In the genomic region with DNA sequence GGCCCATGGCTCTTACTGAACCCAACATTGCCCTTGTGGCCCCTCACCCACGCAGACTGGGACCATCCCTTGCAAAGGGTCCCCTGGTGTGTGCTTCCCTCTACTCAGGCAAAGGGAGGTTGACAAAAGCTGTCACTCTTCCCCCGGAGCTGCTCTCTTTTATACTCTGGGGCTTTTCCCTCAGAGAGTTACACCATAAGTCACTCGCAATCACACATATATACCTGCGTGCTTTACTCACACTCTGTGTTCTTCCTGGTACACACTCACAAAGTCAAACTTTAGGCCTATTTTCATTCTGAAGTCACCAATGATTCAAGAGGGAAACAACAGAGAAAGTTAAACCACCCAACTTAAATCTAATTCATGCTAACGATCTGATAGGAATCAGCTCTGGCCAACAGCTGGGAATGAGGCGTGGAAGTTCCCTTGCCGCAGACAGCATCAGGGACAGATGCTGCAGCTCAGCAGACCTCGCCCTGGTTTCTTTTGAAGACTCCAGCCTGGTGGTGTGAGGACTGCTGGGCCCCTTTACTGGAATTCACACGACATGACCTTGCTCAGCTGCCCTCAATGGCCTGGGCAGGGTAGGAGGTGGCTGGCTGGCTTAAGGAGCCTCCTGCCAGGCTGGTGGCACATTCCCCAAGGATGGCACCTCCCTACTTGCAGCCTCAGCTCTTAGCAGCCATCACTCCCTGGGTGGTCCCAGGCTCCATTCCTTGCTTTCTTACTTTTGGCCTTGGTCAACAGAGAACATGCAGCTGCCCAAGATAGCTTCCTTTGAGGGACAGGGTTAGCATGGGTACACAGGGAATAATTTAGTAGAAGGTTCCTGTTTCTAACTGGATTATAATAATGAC, we compare ENCODE assay signal across 12 cellular contexts. TPM values are rescaled to one million over a fixed set of nuclear protein-coding genes. Genes with fewer than 3 reads are reported as not detected.
A peak's percentile ranks its signal among the peaks of the same experiment; 100 is the strongest.
DNase-seq lines count a peak whose midpoint lies in the region; ATAC-seq and TF ChIP-seq lines count a peak whose summit lies in the region.
"Had no signal": no experiment of that assay in that cellular context is flagged by ENCODE, and none has a peak within 500 bp of the region (broad histone marks: within the 10 kb centered on the region; RNA-seq: fewer than 3 reads in every experiment).

No MANE protein-coding gene starts in this region.

- H3K36me3 ChIP-seq in adrenal gland (replicated peaks in 1 of 2) = peaks cover 0 to 39% of the 10 kb centered on the region in 2 donors
- H3K36me3 ChIP-seq in testis (ENCODE audit: low read depth, missing control alignments) = no peaks in the 10 kb centered on the region

- peak overlapping the region; percentile 64 for H3K27ac Mint-ChIP-seq in activated naive CD4-positive, alpha-beta T cell treated with anti-CD3 and anti-CD28 coated beads, Interleukin-2, amount 10 ng/mL, durations not matched to agents 7 days and 5 days
- H3K27ac Mint-ChIP-seq in mesothelial cell of epicardium = peak overlapping the region; percentile 80
- H3K27ac Mint-ChIP-seq: activated naive CD4-positive, alpha-beta T cell treated with anti-CD3 and anti-CD28 coated beads, Interleukin-2, amount 50 U/mL, for 24 hours had no signal

- H3K4me3 Mint-ChIP-seq in activated naive CD4-positive, alpha-beta T cell treated with anti-CD3 and anti-CD28 coated beads, Interleukin-2, amount 10 ng/mL, durations not matched to agents 7 days and 5 days = no peak overlapping the region
- H3K4me3 Mint-ChIP-seq in mesothelial cell of epicardium = no peak overlapping the region
- H3K4me3 Mint-ChIP-seq: activated naive CD4-positive, alpha-beta T cell treated with anti-CD3 and anti-CD28 coated beads, Interleukin-2, amount 50 U/mL, for 24 hours had no signal

- 75 to 84% (median 79%) methylated on average over 7 to 9 of the region's 9 CpGs for WGBS in adrenal gland, 4 donors
- WGBS in testis, 2 donors = 63 to 74% methylated on average over 9 of the region's 9 CpGs

- H3K36me3 Mint-ChIP-seq in activated naive CD4-positive, alpha-beta T cell treated with anti-CD3 and anti-CD28 coated beads, Interleukin-2, amount 10 ng/mL, durations not matched to agents 7 days and 5 days = peaks cover 60% of the 10 kb centered on the region
- H3K36me3 Mint-ChIP-seq in mesothelial cell of epicardium = peaks cover 17% of the 10 kb centered on the region

- intact Hi-C loops in adrenal gland (cut with DNase I) = no loop called here
- intact Hi-C loops in testis (cut with DNase I; ENCODE audit: low total_unique reads) = no loop called here

- H3K4me1 Mint-ChIP-seq in activated naive CD4-positive, alpha-beta T cell treated with anti-CD3 and anti-CD28 coated beads, Interleukin-2, amount 10 ng/mL, durations not matched to agents 7 days and 5 days = peaks cover 40% of the 10 kb centered on the region
- H3K4me1 Mint-ChIP-seq in mesothelial cell of epicardium = peaks cover 62% of the 10 kb centered on the region

- H3K4me3 ChIP-seq in adrenal gland (no peak overlapping the region), testis (no peak overlapping the region)

- H3K27me3 Mint-ChIP-seq in activated naive CD4-positive, alpha-beta T cell treated with anti-CD3 and anti-CD28 coated beads, Interleukin-2, amount 10 ng/mL, durations not matched to agents 7 days and 5 days = no peaks in the 10 kb centered on the region
- no peaks in the 10 kb centered on the region for H3K27me3 Mint-ChIP-seq in mesothelial cell of epicardium (ENCODE audit: low read depth)
- H3K27me3 Mint-ChIP-seq: activated naive CD4-positive, alpha-beta T cell treated with anti-CD3 and anti-CD28 coated beads, Interleukin-2, amount 50 U/mL, for 24 hours had no signal

- CTCF ChIA-PET in activated naive CD4-positive, alpha-beta T cell treated with anti-CD3 and anti-CD28 coated beads, Interleukin-2, amount 10 ng/mL, durations not matched to agents 7 days and 5 days (lab: Charles Lee) = interaction anchor here (0.8 to 1.8 kb wide), 7 partner anchors 12 to 163 kb away, joined by 3 to 8 read pairs (median 5); no protein-coding TSS in a partner anchor

- peak overlapping the region in 3 of 5 donors; percentile 2 to 97 (median 91) for H3K27ac ChIP-seq in adrenal gland
- H3K27ac ChIP-seq in testis = peak overlapping the region; percentile 16 to 82

- H3K4me1 ChIP-seq in adrenal gland (replicated peaks in 1 of 2) (peaks cover 36 to 50% of the 10 kb centered on the region in 2 donors), testis (peaks cover 59% of the 10 kb centered on the region)

- TF ChIP-seq CTCF in adrenal gland (IDR thresholded peaks at IDR 0.05) (no peak), mesothelial cell of epicardium (IDR thresholded peaks at IDR 0.05; ENCODE audit: unreplicated experiment) (no peak), testis (IDR thresholded peaks at IDR 0.05) (no peak)

- TF ChIP-seq POLR2A in adrenal gland (IDR thresholded peaks at IDR 0.05) (no peak), testis (IDR thresholded peaks at IDR 0.05) (no peak)

- ATAC-seq in HG03139 (IDR thresholded peaks at IDR 0.05; ENCODE audit: unreplicated experiment) = no peak
- no peak for ATAC-seq in GM21526 (IDR thresholded peaks at IDR 0.05; ENCODE audit: low FRiP score, unreplicated experiment)
- ATAC-seq: Panc1 had no signal

- H3K27me3 ChIP-seq in adrenal gland (no peaks in the 10 kb centered on the region), testis (no peaks in the 10 kb centered on the region)

- no peaks in the 10 kb centered on the region for H3K9me3 ChIP-seq in adrenal gland (replicated peaks in 1 of 3)
- H3K9me3 ChIP-seq in testis = no peaks in the 10 kb centered on the region

- no peaks in the 10 kb centered on the region for H3K9me3 Mint-ChIP-seq in activated naive CD4-positive, alpha-beta T cell treated with anti-CD3 and anti-CD28 coated beads, Interleukin-2, amount 10 ng/mL, durations not matched to agents 7 days and 5 days
- H3K9me3 Mint-ChIP-seq in mesothelial cell of epicardium = no peaks in the 10 kb centered on the region
- H3K9me3 Mint-ChIP-seq: activated naive CD4-positive, alpha-beta T cell treated with anti-CD3 and anti-CD28 coated beads, Interleukin-2, amount 50 U/mL, for 24 hours had no signal

- no peak for DNase-seq in activated naive CD4-positive, alpha-beta T cell treated with anti-CD3 and anti-CD28 coated beads, Interleukin-2, amount 10 ng/mL, durations not matched to agents 7 days and 5 days
- DNase-seq in activated naive CD4-positive, alpha-beta T cell treated with anti-CD3 and anti-CD28 coated beads, Interleukin-2, amount 50 U/mL, for 16 hours = no peak
- DNase-seq in adrenal gland (no peak), mesothelial cell of epicardium (ENCODE audit: low spot score in 2 of 2, unreplicated experiment in 2 of 2) (no peak), testis (no peak), NCI-H1048 (lab: John Stamatoyannopoulos, UW) (no peak)
- DNase-seq: GOT3, Karpas-422 had no signal

RNA-seq across cellular contexts. Expression of gene HIC1, which starts 27.3 kb away (rescaled TPM):
- total RNA-seq in adrenal gland = 10 to 100 TPM in 7 of 8 donors, 1 to 10 TPM in 1; 9.8 to 61.8 (median 31.5) TPM
- 10 to 100 TPM in 1 of 3 donors, 1 to 10 TPM in 1, under 1 TPM in 1; 0.92 to 16.7 (median 7.7) TPM for polyA plus RNA-seq in adrenal gland
- 97.9 to 99.3 TPM (median 98.9 TPM) in 3 replicates for total RNA-seq in mesothelial cell of epicardium
- total RNA-seq in testis = 10 to 100 TPM; 36.1 to 38.4 TPM
- polyA plus RNA-seq in testis (ENCODE audit: insufficient read depth, low read depth, low replicate concordance) = 8.7 TPM

RNA-seq across cellular contexts. Expression of gene OVCA2, which starts 40.4 kb away (rescaled TPM):
- 10 to 100 TPM; 37.2 to 75.9 (median 55.6) TPM for total RNA-seq in adrenal gland
- polyA plus RNA-seq in adrenal gland = 100 to 1,000 TPM in 2 of 3 donors, 10 to 100 TPM in 1; 57.5 to 155 (median 102) TPM
- total RNA-seq in mesothelial cell of epicardium = 17.3 to 24.8 TPM (median 24.5 TPM) in 3 replicates
- 10 to 100 TPM; 46.3 to 55.1 TPM for total RNA-seq in testis
- polyA plus RNA-seq in testis (ENCODE audit: insufficient read depth, low read depth, low replicate concordance) = 46.3 TPM

RNA-seq across cellular contexts. Expression of gene DPH1, which starts 52.3 kb away (rescaled TPM):
- total RNA-seq in adrenal gland (10 to 100 TPM; 37.7 to 65.3 (median 57.7) TPM), mesothelial cell of epicardium (63.8 to 74.5 TPM (median 71.2 TPM) in 3 replicates), testis (10 to 100 TPM; 91.9 to 93.3 TPM)
- polyA plus RNA-seq in adrenal gland (100 to 1,000 TPM in 1 of 3 donors, 10 to 100 TPM in 2; 34.3 to 100 (median 69.7) TPM), testis (ENCODE audit: insufficient read depth, low read depth, low replicate concordance) (32.6 TPM)

RNA-seq across cellular contexts. Expression of gene RTN4RL1, which starts 57.1 kb away (rescaled TPM):
- 1 to 10 TPM; 5.1 to 9.4 (median 8.0) TPM for total RNA-seq in adrenal gland
- polyA plus RNA-seq in adrenal gland = 1 to 10 TPM; 1.8 to 2.4 (median 1.9) TPM
- total RNA-seq in mesothelial cell of epicardium = 0.20 to 0.23 TPM (median 0.22 TPM) in 3 replicates
- total RNA-seq in testis = 1 to 10 TPM; 1.7 to 1.8 TPM
- polyA plus RNA-seq in testis (ENCODE audit: insufficient read depth, low read depth, low replicate concordance) = 1.8 TPM
